In the genomic region with DNA sequence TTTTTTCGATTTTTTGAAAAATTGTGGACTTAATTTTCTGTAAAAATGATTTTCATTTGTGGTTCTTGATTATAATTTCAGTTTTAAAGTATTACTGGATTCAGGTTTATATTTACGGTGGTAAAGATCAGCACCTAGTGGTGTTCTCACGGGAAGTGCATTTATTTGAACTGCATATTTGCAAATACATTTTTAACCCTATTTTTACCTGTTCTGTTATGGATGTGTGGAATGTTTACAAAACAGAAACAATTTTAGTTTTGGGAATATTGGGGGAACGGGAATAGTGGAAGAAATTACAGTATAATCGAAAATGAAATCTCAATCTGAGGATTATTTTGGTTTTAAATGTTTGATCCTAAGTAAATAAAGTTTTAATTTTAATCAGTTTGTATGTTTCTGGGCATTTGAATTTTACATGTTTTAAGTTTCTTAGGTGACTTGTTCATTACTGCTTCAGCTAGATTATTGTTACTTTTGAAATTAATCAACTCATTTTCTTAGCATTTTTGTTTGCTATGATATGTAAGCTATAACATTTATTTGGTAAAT, we compare ENCODE assay signal across 7 cellular contexts. TPM values are rescaled to one million over a fixed set of nuclear protein-coding genes. Genes with fewer than 3 reads are reported as not detected.
DNase-seq lines count a peak whose midpoint lies in the region; ATAC-seq, FAIRE-seq and TF ChIP-seq lines count a peak whose summit lies in the region.

No MANE protein-coding gene starts in this region.

- FAIRE-seq in K562 (lab: Jason Lieb, UNC) = peak; percentile 26

- no peaks in the 10 kb centered on the region for H3K27me3 ChIP-seq in K562 (ENCODE audit: control insufficient read depth in 2 of 2, insufficient read depth in 2 of 2, low read length in 2 of 2)
- H3K27me3 ChIP-seq in tibial nerve = no peaks in the 10 kb centered on the region

- no peaks in the 10 kb centered on the region for H4K20me1 ChIP-seq in K562 (replicated peaks; ENCODE audit: control insufficient read depth, insufficient read depth, low read length)

- H3K36me3 ChIP-seq in K562 (ENCODE audit: control insufficient read depth, insufficient read depth, low read length) (no peaks in the 10 kb centered on the region), tibial nerve (peaks cover 0 to 14% (median 0%) of the 10 kb centered on the region in 3 donors)

- intact Hi-C loops in K562 (cut with micrococcal nuclease) = loop anchor here (1.0 to 5.0 kb wide), 2 partner anchors 129 to 180 kb away; no protein-coding TSS in a partner anchor

- H3K79me2 ChIP-seq in K562 (ENCODE audit: control insufficient read depth, insufficient read depth, low read length) = peaks cover 54% of the 10 kb centered on the region

- TSS peak; percentile 52 for BruUV-seq in K562 (replicated peaks; lab: Mats Ljungman, UMichigan)

- CTCF ChIA-PET in K562 (lab: Yijun Ruan, JAX; ENCODE audit: low intra/inter-chr PET ratio) = interaction anchor here (1.1 kb wide), 1 partner anchor 181 kb away, joined by 3 read pairs; no protein-coding TSS in a partner anchor

- POLR2A ChIA-PET in K562 (lab: Yijun Ruan, JAX) = interaction anchor here (1.2 kb wide), 2 partner anchors 28 to 109 kb away, joined by 3 to 10 read pairs; no protein-coding TSS in a partner anchor

- TF ChIP-seq POLR2A in K562 (conservative IDR thresholded peaks at IDR 0.05) (no peak), tibial nerve (IDR thresholded peaks at IDR 0.05) (no peak)

- peak; percentile 34; the same call in 1 of the 3 replicates for ATAC-seq in K562
- no peak for ATAC-seq in GM19463 (IDR thresholded peaks at IDR 0.05; ENCODE audit: unreplicated experiment)
- no peak for ATAC-seq in HG03095 (IDR thresholded peaks at IDR 0.05; ENCODE audit: unreplicated experiment)

- H3K4me2 ChIP-seq in K562 (ENCODE audit: insufficient read depth, low read length) = peak overlapping the region; percentile 60; the same call in 1 of the 2 replicates

- peak overlapping the region in 1 of 2 experiments; percentile 76; a peak in 2 of 4 replicates for H3K9ac ChIP-seq in K562 (ENCODE audit: insufficient read depth in 1 of 2, low read depth in 2 of 2, low read length in 2 of 2)

- H3K4me1 ChIP-seq in K562 (replicated peaks in 1 of 2; ENCODE audit: control insufficient read depth in 2 of 2, insufficient read depth in 2 of 2, low read length in 2 of 2) (no peaks in the 10 kb centered on the region; a peak in 1 of 5 replicates), tibial nerve (peaks cover 0 to 31% (median 0%) of the 10 kb centered on the region in 4 donors)

- H2AFZ ChIP-seq in K562 (ENCODE audit: low read depth, low read length) = no peak overlapping the region

- H3K4me3 ChIP-seq in K562 (peak overlapping the region; percentile 41), tibial nerve (peak overlapping the region; percentile 50 to 81 (median 74))

- no peak for TF ChIP-seq EP300 in K562 (IDR thresholded peaks at IDR 0.05; ENCODE audit: low read length)
- no peak for TF ChIP-seq EP300 in tibial nerve (IDR thresholded peaks at IDR 0.05)

- 20% methylated on average over 5 of the region's 5 CpGs for WGBS in K562 (ENCODE audit: insufficient coverage, low coverage, missing lambda C conversion rate)
- 4 to 7% methylated on average over 5 of the region's 5 CpGs for WGBS in tibial nerve, 2 donors

- TF ChIP-seq CTCF in GM10266 (IDR thresholded peaks at IDR 0.05; ENCODE audit: control insufficient read depth, insufficient read depth, low read depth, missing control alignments) (peak; percentile 47), K562 (IDR thresholded peaks at IDR 0.05 in 2 of 3, conservative IDR thresholded peaks at IDR 0.05 in 1 of 3; ENCODE audit: insufficient read depth in 2 of 3, low read depth in 1 of 3, low read length in 3 of 3) (peak in 2 of 3 experiments; percentile 15 to 39; a peak in 3 of 6 replicates), tibial nerve (IDR thresholded peaks at IDR 0.05) (peak in 2 of 5 experiments; percentile 14 to 25)

- in situ Hi-C loops in K562 (cut with MboI) = loop anchor here (10.0 kb wide), 1 partner anchor 111 kb away; no protein-coding TSS in a partner anchor

- DNase-seq in GM10266 (ENCODE audit: extremely low spot score) (no peak), NAMALWA (ENCODE audit: low spot score) (peak; percentile 70), K562 (ENCODE audit: extremely low read depth in 1 of 4, low spot score in 3 of 4) (peak in 1 of 4 experiments; percentile 27), left kidney (ENCODE audit: low read depth, low spot score) (peak; percentile 60), tibial nerve (ENCODE audit: low spot score in 2 of 2) (no peak)

- H3K9me1 ChIP-seq in K562 (ENCODE audit: control insufficient read depth, insufficient read depth, low read length) = no peaks in the 10 kb centered on the region

- TF ChIP-seq RAD21 in K562 (CRISPR knock-in tag; conservative IDR thresholded peaks at IDR 0.05 in 1 of 2, IDR thresholded peaks at IDR 0.05 in 1 of 2) = peak; percentile 42 to 57

- H3K9me3 ChIP-seq in K562 (replicated peaks; ENCODE audit: control insufficient read depth, insufficient read depth, low read depth, low read length) = peaks cover 3% of the 10 kb centered on the region
- H3K9me3 ChIP-seq in tibial nerve = no peaks in the 10 kb centered on the region

- H3K27ac ChIP-seq in K562 (ENCODE audit: extremely low read depth, low read depth, low read length) (peak overlapping the region; percentile 93; the same call in 2 of the 3 replicates), tibial nerve (peak overlapping the region; percentile 94 to 98 (median 94))

TF ChIP-seq in K562, 482 proteins besides CTCF, POLR2A, EP300 and RAD21 (continues in another document):
- TF ChIP-seq ZSCAN29 (IDR thresholded peaks at IDR 0.05) (no peak), ETV1 (tag; conservative IDR thresholded peaks at IDR 0.05; ENCODE audit: low read depth) (0 out of 2 replicates have a peak, but pooled peaks have one; percentile 12), CBX2 (IDR thresholded peaks at IDR 0.05; ENCODE audit: insufficient read depth, low read length, poor library complexity, severe bottlenecking) (no peak), KAT8 (IDR thresholded peaks at IDR 0.05; ENCODE audit: low read depth) (no peak), BRD4 (IDR thresholded peaks at IDR 0.05) (peak; percentile 54; the same call in 1 of the 2 replicates), HOXB6 (CRISPR knock-in tag; IDR thresholded peaks at IDR 0.05; ENCODE audit: borderline replicate concordance) (no peak), RBM22 (IDR thresholded peaks at IDR 0.05; ENCODE audit: low read depth, low read length, poor library complexity, severe bottlenecking) (no peak), SMAD4 (CRISPR knock-in tag; conservative IDR thresholded peaks at IDR 0.05) (no peak)
- TF ChIP-seq, protein P1, sequence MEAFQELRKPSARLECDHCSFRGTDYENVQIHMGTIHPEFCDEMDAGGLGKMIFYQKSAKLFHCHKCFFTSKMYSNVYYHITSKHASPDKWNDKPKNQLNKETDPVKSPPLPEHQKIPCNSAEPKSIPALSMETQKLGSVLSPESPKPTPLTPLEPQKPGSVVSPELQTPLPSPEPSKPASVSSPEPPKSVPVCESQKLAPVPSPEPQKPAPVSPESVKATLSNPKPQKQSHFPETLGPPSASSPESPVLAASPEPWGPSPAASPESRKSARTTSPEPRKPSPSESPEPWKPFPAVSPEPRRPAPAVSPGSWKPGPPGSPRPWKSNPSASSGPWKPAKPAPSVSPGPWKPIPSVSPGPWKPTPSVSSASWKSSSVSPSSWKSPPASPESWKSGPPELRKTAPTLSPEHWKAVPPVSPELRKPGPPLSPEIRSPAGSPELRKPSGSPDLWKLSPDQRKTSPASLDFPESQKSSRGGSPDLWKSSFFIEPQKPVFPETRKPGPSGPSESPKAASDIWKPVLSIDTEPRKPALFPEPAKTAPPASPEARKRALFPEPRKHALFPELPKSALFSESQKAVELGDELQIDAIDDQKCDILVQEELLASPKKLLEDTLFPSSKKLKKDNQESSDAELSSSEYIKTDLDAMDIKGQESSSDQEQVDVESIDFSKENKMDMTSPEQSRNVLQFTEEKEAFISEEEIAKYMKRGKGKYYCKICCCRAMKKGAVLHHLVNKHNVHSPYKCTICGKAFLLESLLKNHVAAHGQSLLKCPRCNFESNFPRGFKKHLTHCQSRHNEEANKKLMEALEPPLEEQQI (IDR thresholded peaks at IDR 0.05) = 0 out of 2 replicates have a peak, but pooled peaks have one; percentile 2
- TF ChIP-seq, protein P2, sequence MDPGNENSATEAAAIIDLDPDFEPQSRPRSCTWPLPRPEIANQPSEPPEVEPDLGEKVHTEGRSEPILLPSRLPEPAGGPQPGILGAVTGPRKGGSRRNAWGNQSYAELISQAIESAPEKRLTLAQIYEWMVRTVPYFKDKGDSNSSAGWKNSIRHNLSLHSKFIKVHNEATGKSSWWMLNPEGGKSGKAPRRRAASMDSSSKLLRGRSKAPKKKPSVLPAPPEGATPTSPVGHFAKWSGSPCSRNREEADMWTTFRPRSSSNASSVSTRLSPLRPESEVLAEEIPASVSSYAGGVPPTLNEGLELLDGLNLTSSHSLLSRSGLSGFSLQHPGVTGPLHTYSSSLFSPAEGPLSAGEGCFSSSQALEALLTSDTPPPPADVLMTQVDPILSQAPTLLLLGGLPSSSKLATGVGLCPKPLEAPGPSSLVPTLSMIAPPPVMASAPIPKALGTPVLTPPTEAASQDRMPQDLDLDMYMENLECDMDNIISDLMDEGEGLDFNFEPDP (CRISPR knock-in tag; IDR thresholded peaks at IDR 0.05) = no peak

RNA-seq across cellular contexts. Expression of gene ATF7IP, which starts 0.8 kb away (rescaled TPM):
- total RNA-seq in K562 (2011; cell fraction: chromatin; rRNA removed; ENCODE audit: low replicate concordance) = 14.3 and 114 TPM in 2 replicates
- 6.0 and 11.7 TPM in 2 replicates for total RNA-seq in K562 (2011; cell fraction: nucleolus; rRNA removed)
- 26.8 and 42.1 TPM in 2 replicates for total RNA-seq in K562 (2011; cell fraction: nucleoplasm; rRNA removed)
- 9.7 and 11.0 TPM in 2 replicates for total RNA-seq in K562 (2014; rRNA removed)
- total RNA-seq in K562 (2014; rRNA removed; fragmentation: Illumina TruSeq; extraction: Trizol) = 21.1 and 22.2 TPM in 2 replicates
- total RNA-seq in K562 (2015; rRNA removed; fragmentation: Illumina TruSeq; extraction: Trizol) = 19.6 and 19.9 TPM in 2 replicates
- total RNA-seq in K562 (2021) = 27.1 and 28.0 TPM in 2 replicates
- 4.2 and 8.4 TPM in 2 replicates for polyA plus RNA-seq in K562 (2011; rRNA removed)
- polyA plus RNA-seq in K562 (2011; cell fraction: cytosol; rRNA removed) = 4.6 and 6.6 TPM in 2 replicates
- polyA plus RNA-seq in K562 (2011; cell fraction: nucleus; rRNA removed) = 11.4 and 12.4 TPM in 2 replicates
- polyA plus RNA-seq in K562 (2012) = 7.3 and 12.0 TPM in 2 replicates
- polyA plus RNA-seq in K562 (2014; fragmentation: Illumina TruSeq; extraction: Trizol) = 11.7 and 13.7 TPM in 2 replicates
- polyA plus RNA-seq in K562 (2014; fragmentation: Nextera tagmentation; extraction: Ambion mirVana) = 1 to 10 TPM; 2.8 to 3.5 TPM
- polyA plus RNA-seq in K562 (2014; rRNA removed) = 6.0 and 7.0 TPM in 2 replicates
- 22.9 and 34.8 TPM in 2 replicates for polyA minus RNA-seq in K562 (2011; rRNA and poly(A)+ RNA removed)
- polyA minus RNA-seq in K562 (2011; cell fraction: cytosol; rRNA and poly(A)+ RNA removed) = 14.7 and 15.1 TPM in 2 replicates
- 13.7 and 25.0 TPM in 2 replicates for polyA minus RNA-seq in K562 (2011; cell fraction: nucleus; rRNA and poly(A)+ RNA removed)
- 10 to 100 TPM; 35.5 to 63.4 (median 48.2) TPM for total RNA-seq in tibial nerve

Comparison
In these comparisons a context has a peak if more than half of its experiments do, and no peak if none do; other contexts are left out.
1. DNase-seq: peak in NAMALWA (single experiment) and left kidney (single experiment); none in GM10266 (single experiment) and tibial nerve (0 of 2).